Comparison of ENCODE assay signal across 8 cellular contexts in genomic region chr12:32134144-32134888, GRCh38. TPM values are rescaled to one million over a fixed set of nuclear protein-coding genes. Genes with fewer than 3 reads are reported as not detected.
DNase-seq lines count a peak whose midpoint lies in the region; ATAC-seq and TF ChIP-seq lines count a peak whose summit lies in the region.

No MANE protein-coding gene starts in this region.

- no peaks in the 10 kb centered on the region for H3K36me3 ChIP-seq in osteoblast (ENCODE audit: insufficient read depth, low read length)

- H3K4me1 ChIP-seq in osteoblast (ENCODE audit: insufficient read depth, low read length): peaks cover 15% of the 10 kb centered on the region

- peaks cover 82% of the 10 kb centered on the region for H3K79me2 ChIP-seq in osteoblast (ENCODE audit: insufficient read depth, low read length)

- no peak overlapping the region for H2AFZ ChIP-seq in osteoblast (ENCODE audit: low read length)

- ATAC-seq in GM21825 (IDR thresholded peaks at IDR 0.05; ENCODE audit: unreplicated experiment) (peak; percentile 62), Right ventricle myocardium superior (ENCODE audit: poor library complexity) (no peak)

- peaks cover 23% of the 10 kb centered on the region for H4K20me1 ChIP-seq in osteoblast (ENCODE audit: insufficient read depth, low read length)

- peaks cover 4% of the 10 kb centered on the region for H3K36me3 Mint-ChIP-seq in activated naive CD4-positive, alpha-beta T cell treated with anti-CD3 and anti-CD28 coated beads, Interleukin-2, amount 50 U/mL, for 24 hours

- peak overlapping the region; percentile 70 for H3K27ac ChIP-seq in osteoblast (ENCODE audit: low read depth, low read length)

- H3K4me1 Mint-ChIP-seq in activated naive CD4-positive, alpha-beta T cell treated with anti-CD3 and anti-CD28 coated beads, Interleukin-2, amount 50 U/mL, for 24 hours: peaks cover 28% of the 10 kb centered on the region

- intact Hi-C loops in Right ventricle myocardium superior (cut with DNase I): no loop called here

- peak overlapping the region; percentile 64 for H3K4me2 ChIP-seq in osteoblast (ENCODE audit: insufficient read depth, low read length)

- H3K4me3 ChIP-seq in GM12864 (ENCODE audit: low read depth, low read length) (no peak overlapping the region), osteoblast (ENCODE audit: insufficient read depth, low read length) (no peak overlapping the region)

- DNase-seq in GM12864 (ENCODE audit: low read depth): peak; percentile 68
- DNase-seq in MV-4-11 (lab: John Stamatoyannopoulos, UW): peak; percentile 4
- DNase-seq in osteoblast (ENCODE audit: insufficient read length, low spot score, missing footprints): no peak
- no peak for DNase-seq in NCI-H1417 (lab: John Stamatoyannopoulos, UW)
- DNase-seq in HPDE6-E6E7 (ENCODE audit: extremely low spot score): no peak
- DNase-seq in Right ventricle myocardium superior: no peak

- no peaks in the 10 kb centered on the region for H3K9me3 Mint-ChIP-seq in activated naive CD4-positive, alpha-beta T cell treated with anti-CD3 and anti-CD28 coated beads, Interleukin-2, amount 50 U/mL, for 24 hours

- no peaks in the 10 kb centered on the region for H3K27me3 Mint-ChIP-seq in activated naive CD4-positive, alpha-beta T cell treated with anti-CD3 and anti-CD28 coated beads, Interleukin-2, amount 50 U/mL, for 24 hours

- no peaks in the 10 kb centered on the region for H3K27me3 ChIP-seq in osteoblast (ENCODE audit: insufficient read depth, low read length)

- TF ChIP-seq CTCF in GM12864 (IDR thresholded peaks at IDR 0.05; ENCODE audit: low read depth, low read length, missing control alignments): peak; percentile 51
- TF ChIP-seq CTCF in osteoblast (IDR thresholded peaks at IDR 0.05; ENCODE audit: extremely low read depth, low read depth, low read length): no peak

- H3K27ac Mint-ChIP-seq in activated naive CD4-positive, alpha-beta T cell treated with anti-CD3 and anti-CD28 coated beads, Interleukin-2, amount 50 U/mL, for 24 hours: peak overlapping the region; percentile 60

- no peak overlapping the region for H3K4me3 Mint-ChIP-seq in activated naive CD4-positive, alpha-beta T cell treated with anti-CD3 and anti-CD28 coated beads, Interleukin-2, amount 50 U/mL, for 24 hours

- no peaks in the 10 kb centered on the region for H3K9me3 ChIP-seq in osteoblast (ENCODE audit: low read depth, low read length)

RNA-seq across cellular contexts. Expression of gene BICD1, which starts 27.7 kb away (rescaled TPM):
- 17.7 and 21.0 TPM in 2 replicates for total RNA-seq in osteoblast
- total RNA-seq in Right ventricle myocardium superior: 3.5 TPM

Comparison
In these comparisons a context has a peak if more than half of its experiments do, and no peak if none do; other contexts are left out.
1. DNase-seq: peak in GM12864 (single experiment) and MV-4-11 (single experiment); none in osteoblast (single experiment), NCI-H1417 (0 of 3), HPDE6-E6E7 (single experiment) and Right ventricle myocardium superior (single experiment).